15 cellular contexts compared by ENCODE assay signal in genomic region chr15:95944193-95944592, GRCh38.
"Had no signal": no experiment of that assay in that cellular context is flagged by ENCODE, and none has a peak within 500 bp of the region (broad histone marks: within the 10 kb centered on the region; RNA-seq: fewer than 3 reads in every experiment).

No MANE protein-coding gene starts in this region.

- H3K4me1 Mint-ChIP-seq: stimulated activated naive CD8-positive, alpha-beta T cell treated with anti-CD3 and anti-CD28 coated beads, Interleukin-15, amount 100 ng/mL, for 72 hours had no signal

- H3K36me3 ChIP-seq: colonic mucosa, heart left ventricle had no signal

- H3K27me3 Mint-ChIP-seq: activated naive CD4-positive, alpha-beta T cell treated with anti-CD3 and anti-CD28 coated beads, Interleukin-2, amount 50 U/mL, for 24 hours; stimulated activated naive CD8-positive, alpha-beta T cell treated with anti-CD3 and anti-CD28 coated beads, Interleukin-15, amount 100 ng/mL, for 72 hours had no signal

- DNase-seq: activated effector memory CD4-positive, alpha-beta T cell treated with Interleukin-2 at 50 U/mL for 16 hours; activated T-cell treated with anti-CD3 and anti-CD28 coated beads, Interleukin-2, amount 50 U/mL, for 1 hour; caudate nucleus; colonic mucosa; effector CD4-positive, alpha-beta T cell; heart left ventricle; left ventricle myocardium superior; mesenchymal stem cell; stimulated activated CD4-positive, alpha-beta T cell treated with anti-CD3 and anti-CD28 coated beads, Interleukin-15, amount 100 ng/mL, for 24 hours; stimulated activated CD4-positive, alpha-beta T cell treated with anti-CD3 and anti-CD28 coated beads, Interleukin-4, amount 100 ng/mL, for 24 hours; stimulated activated naive CD8-positive, alpha-beta T cell treated with anti-CD3 and anti-CD28 coated beads, Interleukin-15, amount 100 ng/mL, for 72 hours; testis had no signal

- H3K9me3 Mint-ChIP-seq: activated naive CD4-positive, alpha-beta T cell treated with anti-CD3 and anti-CD28 coated beads, Interleukin-2, amount 50 U/mL, for 24 hours had no signal

- H3K27ac Mint-ChIP-seq: activated naive CD4-positive, alpha-beta T cell treated with anti-CD3 and anti-CD28 coated beads, Interleukin-2, amount 50 U/mL, for 24 hours; stimulated activated naive CD8-positive, alpha-beta T cell treated with anti-CD3 and anti-CD28 coated beads, Interleukin-15, amount 100 ng/mL, for 72 hours had no signal

- H3K36me3 Mint-ChIP-seq: activated naive CD4-positive, alpha-beta T cell treated with anti-CD3 and anti-CD28 coated beads, Interleukin-2, amount 50 U/mL, for 24 hours had no signal

- H3K27ac ChIP-seq: colonic mucosa, heart left ventricle, parathyroid adenoma, testis had no signal

- H3K9me3 ChIP-seq: colonic mucosa, testis had no signal

- ATAC-seq: activated CD4-positive, CD25-positive, alpha-beta regulatory T cell treated with anti-CD3 and anti-CD28 coated beads, Interleukin-2, amount 50 U/mL, for 24 hours; heart left ventricle; left ventricle myocardium superior; stimulated activated naive CD8-positive, alpha-beta T cell treated with anti-CD3 and anti-CD28 coated beads, Interleukin-15, amount 100 ng/mL, for 72 hours had no signal

- H3K4me3 Mint-ChIP-seq: activated naive CD4-positive, alpha-beta T cell treated with anti-CD3 and anti-CD28 coated beads, Interleukin-2, amount 50 U/mL, for 24 hours; stimulated activated naive CD8-positive, alpha-beta T cell treated with anti-CD3 and anti-CD28 coated beads, Interleukin-15, amount 100 ng/mL, for 72 hours had no signal
